8 cellular contexts compared by ENCODE assay signal in genomic region chr17:75779987-75780889, GRCh38. TPM values are rescaled to one million over a fixed set of nuclear protein-coding genes. Genes with fewer than 3 reads are reported as not detected.
DNase-seq lines count a peak whose midpoint lies in the region; ATAC-seq and TF ChIP-seq lines count a peak whose summit lies in the region.

No MANE protein-coding gene starts in this region.

- POLR2A ChIA-PET in CD4-positive, alpha-beta T cell (lab: Charles Lee): interaction anchor here (0.5 to 8.7 kb wide), 50 partner anchors 9 to 907 kb away, joined by 3 to 246 read pairs (median 5); partner anchors contain the start of genes ACOX1, FBF1, GALK1 and MIF4GD

- no peaks in the 10 kb centered on the region for H3K9me3 Mint-ChIP-seq in CD4-positive, alpha-beta T cell
- no peaks in the 10 kb centered on the region for H3K9me3 Mint-ChIP-seq in chondrocyte (ENCODE audit: low read depth)

- CTCF ChIA-PET in CD4-positive, alpha-beta T cell (lab: Charles Lee): interaction anchor here (1.1 to 3.0 kb wide), 5 partner anchors 15 to 81 kb away, joined by 3 to 17 read pairs (median 4); partner anchors contain the start of gene GALK1

- H3K27me3 Mint-ChIP-seq in CD4-positive, alpha-beta T cell: peaks cover 5% of the 10 kb centered on the region
- no peaks in the 10 kb centered on the region for H3K27me3 Mint-ChIP-seq in chondrocyte (ENCODE audit: low read depth)

- no peaks in the 10 kb centered on the region for H3K9me2 ChIP-seq in neural cell (ENCODE audit: insufficient read depth, low read length)

- no peak for TF ChIP-seq RAD21 in neural cell (conservative IDR thresholded peaks at IDR 0.05)

- H3K4me3 ChIP-seq in neural cell (ENCODE audit: low read length): peak overlapping the region; percentile 96

- H3K27me3 ChIP-seq in CD4-positive, alpha-beta T cell (ENCODE audit: control insufficient read depth, insufficient read depth, low read length): no peaks in the 10 kb centered on the region
- H3K27me3 ChIP-seq in neural cell (ENCODE audit: insufficient read depth, low read depth, low read length): no peaks in the 10 kb centered on the region

- no peak for DNase-seq in CD4-positive, alpha-beta T cell
- DNase-seq in NCI-H526 treated with DMSO at 0.1 percent for 48 hours (lab: John Stamatoyannopoulos, UW): peak; percentile 92
- DNase-seq in chondrocyte (ENCODE audit: low spot score): no peak
- no peak for DNase-seq in NCI-H1417 treated with DMSO at 0.1 percent for 48 hours (lab: John Stamatoyannopoulos, UW)
- no peak for DNase-seq in hepatic stellate cell (ENCODE audit: low spot score)

- peak overlapping the region; percentile 35 for H2AFZ ChIP-seq in neural cell (ENCODE audit: low read depth, low read length)

- H3K4me2 ChIP-seq in neural cell (ENCODE audit: low read length): peak overlapping the region; percentile 66

- H3K4me3 Mint-ChIP-seq in CD4-positive, alpha-beta T cell: peak overlapping the region; percentile 97
- H3K4me3 Mint-ChIP-seq in chondrocyte (ENCODE audit: unreplicated experiment): peak overlapping the region; percentile 25

- H3K4me1 Mint-ChIP-seq in CD4-positive, alpha-beta T cell (ENCODE audit: low read depth): peaks cover 68% of the 10 kb centered on the region
- H3K4me1 Mint-ChIP-seq in chondrocyte (ENCODE audit: low read depth): peaks cover 49% of the 10 kb centered on the region

- H3F3A ChIP-seq in neural cell (ENCODE audit: insufficient read depth, low read length, poor library complexity, severe bottlenecking): peaks cover 16% of the 10 kb centered on the region

- intact Hi-C loops in CD4-positive, alpha-beta T cell (cut with DNase I, micrococcal nuclease): loop anchor here in 1 of 2 experiments (2.0 to 10.0 kb wide), 4 partner anchors 15 to 955 kb away; partner anchors contain the start of genes GALK1, MFSD11, SRSF2 and TMEM94

- TF ChIP-seq CTCF in CD4-positive, alpha-beta T cell (IDR thresholded peaks at IDR 0.05): no peak
- TF ChIP-seq CTCF in chondrocyte (IDR thresholded peaks at IDR 0.05): no peak
- no peak for TF ChIP-seq CTCF in neural cell (IDR thresholded peaks at IDR 0.05; ENCODE audit: poor library complexity, severe bottlenecking)

- TF ChIP-seq EP300 in neural cell (conservative IDR thresholded peaks at IDR 0.05; ENCODE audit: poor library complexity, severe bottlenecking): no peak

- no peak for ATAC-seq in CD4-positive, alpha-beta T cell (ENCODE audit: poor library complexity)
- ATAC-seq in HG03108 (IDR thresholded peaks at IDR 0.05; ENCODE audit: unreplicated experiment): no peak
- ATAC-seq in GM21825 (IDR thresholded peaks at IDR 0.05; ENCODE audit: unreplicated experiment): no peak

- H3K27ac ChIP-seq in CD4-positive, alpha-beta T cell (ENCODE audit: low read depth, low read length): no peak overlapping the region
- peak overlapping the region; percentile 90 for H3K27ac ChIP-seq in neural cell (ENCODE audit: low read length)

- peaks cover 40% of the 10 kb centered on the region for H3K79me2 ChIP-seq in neural cell (replicated peaks; ENCODE audit: insufficient read depth, low read length)

- H3K27ac Mint-ChIP-seq in CD4-positive, alpha-beta T cell: peak overlapping the region; percentile 97
- peak overlapping the region; percentile 55 for H3K27ac Mint-ChIP-seq in chondrocyte (ENCODE audit: unreplicated experiment)

- peaks cover 50% of the 10 kb centered on the region for H3K36me3 Mint-ChIP-seq in CD4-positive, alpha-beta T cell (ENCODE audit: low read depth)
- H3K36me3 Mint-ChIP-seq in chondrocyte (ENCODE audit: low read depth): peaks cover 23% of the 10 kb centered on the region

- H3K9me3 ChIP-seq in CD4-positive, alpha-beta T cell (ENCODE audit: control insufficient read depth, low read length): no peaks in the 10 kb centered on the region
- no peaks in the 10 kb centered on the region for H3K9me3 ChIP-seq in neural cell (ENCODE audit: low read length)

- H3K36me3 ChIP-seq in neural cell (ENCODE audit: insufficient read depth, low read length): peaks cover 8% of the 10 kb centered on the region

- peak overlapping the region; percentile 55 for H3K9ac ChIP-seq in neural cell (ENCODE audit: low read length)

- peaks cover 41% of the 10 kb centered on the region for H4K20me1 ChIP-seq in neural cell (ENCODE audit: insufficient read depth)

TF ChIP-seq in neural cell, 6 proteins besides CTCF, POLR2A, EP300 and RAD21:
- TF ChIP-seq EZH2 (IDR thresholded peaks at IDR 0.05; ENCODE audit: borderline replicate concordance, insufficient read depth, low read length, poor library complexity, severe bottlenecking) (no peak), SMC3 (conservative IDR thresholded peaks at IDR 0.05; ENCODE audit: poor library complexity) (no peak), TAF1 (IDR thresholded peaks at IDR 0.05; ENCODE audit: low read depth) (no peak), POLR2AphosphoS5 (IDR thresholded peaks at IDR 0.05) (no peak), REST (IDR thresholded peaks at IDR 0.05; ENCODE audit: borderline replicate concordance) (no peak), MXI1 (conservative IDR thresholded peaks at IDR 0.05; ENCODE audit: poor library complexity, severe bottlenecking) (no peak)
TF ChIP-seq in neural cell: peak in this region for 0.

RNA-seq across cellular contexts. Expression of gene UNK, which starts 4.4 kb away (rescaled TPM):
- 10 to 100 TPM; 33.7 to 36.1 TPM for total RNA-seq in CD4-positive, alpha-beta T cell
- 20.9 to 35.8 TPM (median 21.0 TPM) in 3 replicates for total RNA-seq in chondrocyte
- polyA plus RNA-seq in neural cell: 28.1 and 29.9 TPM in 2 replicates
- 34.3 and 41.7 TPM in 2 replicates for polyA minus RNA-seq in neural cell

RNA-seq across cellular contexts. Expression of gene GALK1, which starts 15.2 kb away (rescaled TPM):
- 1 to 10 TPM; 5.9 to 6.0 TPM for total RNA-seq in CD4-positive, alpha-beta T cell
- 27.8 to 34.7 TPM (median 30.0 TPM) in 3 replicates for total RNA-seq in chondrocyte
- polyA plus RNA-seq in neural cell: 4.8 TPM in 2 replicates
- polyA minus RNA-seq in neural cell: 2.7 and 3.2 TPM in 2 replicates

RNA-seq across cellular contexts. Expression of gene ITGB4, which starts 59.0 kb away (rescaled TPM):
- total RNA-seq in CD4-positive, alpha-beta T cell: 1 to 10 TPM in 1 of 2 experiments, under 1 TPM in 1; 0.81 to 1.3 TPM
- 5.2 to 52.3 TPM (median 5.6 TPM) in 3 replicates for total RNA-seq in chondrocyte
- polyA plus RNA-seq in neural cell: not detected in 2 replicates
- polyA minus RNA-seq in neural cell: not detected in 2 replicates
